Comparison of ENCODE assay signal across 8 cellular contexts in the genomic region with DNA sequence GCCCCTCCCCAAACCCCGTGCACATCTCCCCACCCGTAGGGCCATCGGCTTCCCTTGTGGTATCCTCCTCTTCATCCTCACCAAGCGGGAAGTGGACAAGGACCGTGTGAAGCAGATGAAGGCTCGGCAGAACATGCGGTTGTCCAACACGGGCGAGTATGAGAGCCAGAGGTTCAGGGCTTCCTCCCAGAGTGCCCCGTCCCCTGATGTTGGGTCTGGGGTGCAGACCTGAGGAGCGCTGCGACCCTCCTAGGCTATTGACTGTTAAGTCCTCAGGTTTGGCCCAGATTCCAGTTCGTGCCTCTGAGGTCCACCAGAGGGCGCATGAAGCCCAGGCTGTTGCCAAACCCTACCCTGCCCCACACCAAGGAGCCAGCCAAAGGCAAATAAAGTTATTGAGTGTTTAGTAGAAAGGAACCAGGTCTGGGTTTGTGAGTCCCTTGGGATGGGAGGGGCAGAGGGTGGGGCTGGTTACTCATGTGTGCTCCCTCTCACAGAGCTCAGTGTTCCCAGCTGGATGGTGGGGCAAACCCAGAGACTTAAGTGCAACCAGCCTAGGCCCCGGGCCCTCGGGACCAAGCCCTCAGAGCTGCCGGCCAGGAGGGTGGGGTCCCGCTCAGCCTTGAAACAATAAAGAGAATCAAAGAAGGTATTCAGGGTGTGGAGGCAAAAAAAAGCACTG. TPM values are rescaled to one million over a fixed set of nuclear protein-coding genes. Genes with fewer than 3 reads are reported as not detected.
A peak's percentile ranks its signal among the peaks of the same experiment; 100 is the strongest.
DNase-seq lines count a peak whose midpoint lies in the region; ATAC-seq, FAIRE-seq and TF ChIP-seq lines count a peak whose summit lies in the region.

No MANE protein-coding gene starts in this region.

- no peak overlapping the region for H2AFZ ChIP-seq in MM.1S (ENCODE audit: low read length)

- in situ Hi-C loops in SK-MEL-5 (cut with HindIII; ENCODE audit: low pct_unique_long_range_greater_than_20kb, low sequenced_read_pairs) = no loop called here

- peaks cover 51% of the 10 kb centered on the region for H3K79me2 ChIP-seq in MM.1S (ENCODE audit: low read length)

- H3K9ac ChIP-seq in MM.1S (ENCODE audit: low read length) = no peak overlapping the region

- TF ChIP-seq CTCF in A673 (conservative IDR thresholded peaks at IDR 0.05; ENCODE audit: low read depth, low read length) (peak; percentile 94), MM.1S (IDR thresholded peaks at IDR 0.05; ENCODE audit: low read length) (peak; percentile 91), gastroesophageal sphincter (IDR thresholded peaks at IDR 0.05) (peak in 3 of 4 experiments; percentile 92 to 95 (median 95)), pancreas (IDR thresholded peaks at IDR 0.05) (peak; percentile 73 to 85 (median 76)), thoracic aorta (IDR thresholded peaks at IDR 0.05) (peak; percentile 89)

- 10% methylated on average over 2 to 5 of the region's 18 CpGs for WGBS in gastroesophageal sphincter (ENCODE audit: low coverage in 1 of 2), 2 donors
- WGBS in pancreas, 2 donors = 9 to 12% methylated on average over 18 of the region's 18 CpGs

- no peak for TF ChIP-seq EP300 in gastroesophageal sphincter (IDR thresholded peaks at IDR 0.05)

- CTCF ChIA-PET in A673 (lab: Charles Lee) = interaction anchor here (0.6 to 1.4 kb wide), 4 partner anchors 15 to 182 kb away, joined by 3 to 4 read pairs (median 3); no protein-coding TSS in a partner anchor

- H3K27ac ChIP-seq in A673 (ENCODE audit: low read depth, low read length, poor library complexity, severe bottlenecking) = no peak overlapping the region
- H3K27ac ChIP-seq in MM.1S (ENCODE audit: low read length) = no peak overlapping the region
- H3K27ac ChIP-seq in gastroesophageal sphincter = peak overlapping the region; percentile 1 to 80 (median 80)
- H3K27ac ChIP-seq in pancreas = peak overlapping the region in 3 of 4 donors; percentile 37 to 71 (median 64)
- H3K27ac ChIP-seq in thoracic aorta = peak overlapping the region; percentile 54 to 81

- H3K9me3 ChIP-seq in A673 (ENCODE audit: low read depth, low read length, poor library complexity, severe bottlenecking) (no peaks in the 10 kb centered on the region), MM.1S (replicated peaks; ENCODE audit: insufficient read depth, low read length) (no peaks in the 10 kb centered on the region), gastroesophageal sphincter (no peaks in the 10 kb centered on the region), pancreas (no peaks in the 10 kb centered on the region), thoracic aorta (no peaks in the 10 kb centered on the region)

- FAIRE-seq in pancreas (lab: Jason Lieb, UNC) = peak; percentile 37

- ATAC-seq in GM18861 (IDR thresholded peaks at IDR 0.05; ENCODE audit: unreplicated experiment) (peak; percentile 22), gastroesophageal sphincter (peak; percentile 74), pancreas (peak; percentile 60 to 68 (median 67)), thoracic aorta (ENCODE audit: insufficient number of reproducible peaks, low FRiP score, low read depth) (peak; percentile 51)

- intact Hi-C loops in A673 (cut with micrococcal nuclease; ENCODE audit: unreplicated experiment) (loop anchor here (1.0 to 5.0 kb wide), 5 partner anchors 84 to 575 kb away; a partner anchor contains a TSS), pancreas (cut with DNase I) (loop anchor here in 2 of 3 donors (5.0 to 10.0 kb wide), 2 partner anchors 120 to 122 kb away; a partner anchor contains a TSS)

- no TSS peak for BruUV-seq in A673 (replicated peaks; lab: Mats Ljungman, UMichigan)

- DNase-seq in A673 (ENCODE audit: low spot score) (peak; percentile 96), MM.1S (peak; percentile 83), SK-MEL-5 (ENCODE audit: low read depth, low spot score) (peak; percentile 94), pancreas (peak; percentile 85 to 92 (median 90)), thoracic aorta (ENCODE audit: low spot score) (peak; percentile 89)
- DNase-seq in activated naive CD4-positive, alpha-beta T cell treated with Interleukin-2 at 50 U/mL for 16 hours = peak; percentile 82

- H3K4me3 ChIP-seq in A673 (ENCODE audit: low read depth, low read length, poor library complexity, severe bottlenecking) (no peak overlapping the region), MM.1S (ENCODE audit: low read length) (no peak overlapping the region), gastroesophageal sphincter (peak overlapping the region in 1 of 2 donors; percentile 15), pancreas (no peak overlapping the region), thoracic aorta (peak overlapping the region; percentile 56)

- H3K36me3 ChIP-seq in A673 (ENCODE audit: insufficient read depth, low read length, poor library complexity, severe bottlenecking) (peaks cover 34% of the 10 kb centered on the region), MM.1S (replicated peaks; ENCODE audit: insufficient read depth, low read length) (no peaks in the 10 kb centered on the region; the same call in 1 of the 2 replicates), gastroesophageal sphincter (peaks cover 0 to 45% of the 10 kb centered on the region in 2 donors), pancreas (peaks cover 6 to 43% (median 42%) of the 10 kb centered on the region in 3 donors), thoracic aorta (peaks cover 38% of the 10 kb centered on the region)

- POLR2A ChIA-PET in A673 (lab: Charles Lee; ENCODE audit: low non-redundant PET) = no interaction called here

- no peaks in the 10 kb centered on the region for H3K9me2 ChIP-seq in MM.1S (replicated peaks; ENCODE audit: insufficient read depth, low read length)

- no peak overlapping the region for H3K4me2 ChIP-seq in MM.1S (ENCODE audit: low read depth, low read length)

- no peak for TF ChIP-seq POLR2A in gastroesophageal sphincter (IDR thresholded peaks at IDR 0.05)

- peaks cover 20% of the 10 kb centered on the region for H3K4me1 ChIP-seq in A673 (ENCODE audit: insufficient read depth, low read length, poor library complexity, severe bottlenecking)
- H3K4me1 ChIP-seq in MM.1S (ENCODE audit: low read length) = peaks cover 3% of the 10 kb centered on the region; the same call in 1 of the 2 replicates
- peaks cover 3 to 69% (median 25%) of the 10 kb centered on the region in 3 donors for H3K4me1 ChIP-seq in gastroesophageal sphincter
- peaks cover 8 to 35% (median 24%) of the 10 kb centered on the region in 3 donors for H3K4me1 ChIP-seq in pancreas
- peaks cover 29 to 50% of the 10 kb centered on the region in 2 donors for H3K4me1 ChIP-seq in thoracic aorta (ENCODE audit: control insufficient read depth in 1 of 2, low read depth in 2 of 2)

- H3K27me3 ChIP-seq in A673 (replicated peaks; ENCODE audit: insufficient read depth, low read depth, low read length, poor library complexity) (no peaks in the 10 kb centered on the region), MM.1S (replicated peaks; ENCODE audit: insufficient read depth, low read length) (no peaks in the 10 kb centered on the region), gastroesophageal sphincter (no peaks in the 10 kb centered on the region), pancreas (no peaks in the 10 kb centered on the region), thoracic aorta (replicated peaks; ENCODE audit: insufficient read depth) (no peaks in the 10 kb centered on the region)

- H3F3A ChIP-seq in MM.1S (ENCODE audit: insufficient read depth, low read length) = no peaks in the 10 kb centered on the region; the same call in 1 of the 2 replicates

- H4K20me1 ChIP-seq in MM.1S (ENCODE audit: insufficient read depth, low read length) = no peaks in the 10 kb centered on the region

RNA-seq across cellular contexts. Expression of a gene that starts 2.4 kb away (rescaled TPM):
- total RNA-seq in A673 (2021) = 36.7 and 44.9 TPM in 2 replicates
- 25.5 and 27.1 TPM in 2 replicates for total RNA-seq in SK-MEL-5 (2014; rRNA removed; shearing (Covaris generic))
- 36.5 and 56.2 TPM in 2 replicates for polyA plus RNA-seq in SK-MEL-5 (2015; cell fraction: cytosol; rRNA removed)
- 39.5 and 44.0 TPM in 2 replicates for polyA plus RNA-seq in SK-MEL-5 (2015; cell fraction: nucleus; rRNA removed)
- 10 to 100 TPM; 48.6 to 60.2 (median 56.9) TPM for total RNA-seq in gastroesophageal sphincter
- 10 to 100 TPM; 17.2 to 32.2 (median 21.4) TPM for total RNA-seq in pancreas
- 10 to 100 TPM; 48.9 to 89.1 TPM for polyA plus RNA-seq in pancreas
- 10 to 100 TPM; 19.4 to 38.4 TPM for total RNA-seq in thoracic aorta

RNA-seq across cellular contexts. Expression of a gene that starts 2.7 kb away (rescaled TPM):
- total RNA-seq in A673 (2021) (74.7 and 78.8 TPM in 2 replicates), gastroesophageal sphincter (100 to 1,000 TPM in 3 of 4 donors, 10 to 100 TPM in 1; 97.8 to 163 (median 131) TPM), pancreas (10 to 100 TPM; 34.0 to 51.8 (median 39.8) TPM), thoracic aorta (10 to 100 TPM; 95.9 to 97.5 TPM)
- 138 and 153 TPM in 2 replicates for total RNA-seq in SK-MEL-5 (2014; rRNA removed; shearing (Covaris generic))
- 205 and 242 TPM in 2 replicates for polyA plus RNA-seq in SK-MEL-5 (2015; cell fraction: cytosol; rRNA removed)
- 136 and 184 TPM in 2 replicates for polyA plus RNA-seq in SK-MEL-5 (2015; cell fraction: nucleus; rRNA removed)
- 10 to 100 TPM; 46.8 to 85.5 TPM for polyA plus RNA-seq in pancreas

RNA-seq across cellular contexts. Expression of a gene that starts 11.9 kb away (rescaled TPM):
- total RNA-seq in A673 (2021) (0.30 and 0.46 TPM in 2 replicates), gastroesophageal sphincter (1 to 10 TPM in 2 of 4 donors, under 1 TPM in 2; 0.31 to 4.0 (median 1.4) TPM), pancreas (1 to 10 TPM in 3 of 6 donors, under 1 TPM in 3; 0.12 to 1.8 (median 0.76) TPM), thoracic aorta (1 to 10 TPM; 3.5 to 4.2 TPM)
- total RNA-seq in SK-MEL-5 (2014; rRNA removed; shearing (Covaris generic)) = not detected in 2 replicates
- polyA plus RNA-seq in SK-MEL-5 (2015; cell fraction: cytosol; rRNA removed) = 0.14 TPM in 1 of 2 replicates, not detected in the other
- polyA plus RNA-seq in SK-MEL-5 (2015; cell fraction: nucleus; rRNA removed) = not detected in 2 replicates
- polyA plus RNA-seq in pancreas = 1 to 10 TPM; 2.1 to 2.3 TPM

RNA-seq across cellular contexts. Expression of a gene that starts 19.6 kb away (rescaled TPM):
- total RNA-seq in A673 (2021) = 40.2 and 43.9 TPM in 2 replicates
- 85.8 and 87.7 TPM in 2 replicates for total RNA-seq in SK-MEL-5 (2014; rRNA removed; shearing (Covaris generic))
- 113 and 121 TPM in 2 replicates for polyA plus RNA-seq in SK-MEL-5 (2015; cell fraction: cytosol; rRNA removed)
- 38.6 and 41.0 TPM in 2 replicates for polyA plus RNA-seq in SK-MEL-5 (2015; cell fraction: nucleus; rRNA removed)
- 100 to 1,000 TPM; 152 to 245 (median 191) TPM for total RNA-seq in gastroesophageal sphincter
- total RNA-seq in pancreas = 100 to 1,000 TPM; 147 to 196 (median 170) TPM
- 10 to 100 TPM; 56.6 to 84.1 TPM for polyA plus RNA-seq in pancreas
- total RNA-seq in thoracic aorta = 100 to 1,000 TPM; 324 to 369 TPM

RNA-seq across cellular contexts. Expression of a gene that starts 55.7 kb away (rescaled TPM):
- total RNA-seq in A673 (2021) (241 and 291 TPM in 2 replicates), gastroesophageal sphincter (100 to 1,000 TPM; 275 to 314 (median 287) TPM), pancreas (100 to 1,000 TPM in 1 of 6 donors, 10 to 100 TPM in 5; 43.4 to 102 (median 55.8) TPM), thoracic aorta (100 to 1,000 TPM; 378 to 469 TPM)
- total RNA-seq in SK-MEL-5 (2014; rRNA removed; shearing (Covaris generic)) = 196 and 198 TPM in 2 replicates
- polyA plus RNA-seq in SK-MEL-5 (2015; cell fraction: cytosol; rRNA removed) = 191 and 201 TPM in 2 replicates
- polyA plus RNA-seq in SK-MEL-5 (2015; cell fraction: nucleus; rRNA removed) = 131 and 142 TPM in 2 replicates
- polyA plus RNA-seq in pancreas = 10 to 100 TPM; 37.4 to 90.7 TPM

Comparison
In these comparisons a context has a peak if more than half of its experiments do, and no peak if none do; other contexts are left out.
1. H3K27ac ChIP-seq: peak in gastroesophageal sphincter (4 of 4), pancreas (3 of 4) and thoracic aorta (2 of 2); none in A673 (single experiment) and MM.1S (single experiment).
2. ATAC-seq: peak in every context shown above with its lines; median percentile 74 in gastroesophageal sphincter; 67 in pancreas; 51 in thoracic aorta; 22 in GM18861.
3. Peak in every context shown above with its lines, with median percentiles within 50 percentile points of each other: DNase-seq and CTCF ChIP-seq.